Comparison of ENCODE assay signal across 14 cellular contexts in the genomic region with DNA sequence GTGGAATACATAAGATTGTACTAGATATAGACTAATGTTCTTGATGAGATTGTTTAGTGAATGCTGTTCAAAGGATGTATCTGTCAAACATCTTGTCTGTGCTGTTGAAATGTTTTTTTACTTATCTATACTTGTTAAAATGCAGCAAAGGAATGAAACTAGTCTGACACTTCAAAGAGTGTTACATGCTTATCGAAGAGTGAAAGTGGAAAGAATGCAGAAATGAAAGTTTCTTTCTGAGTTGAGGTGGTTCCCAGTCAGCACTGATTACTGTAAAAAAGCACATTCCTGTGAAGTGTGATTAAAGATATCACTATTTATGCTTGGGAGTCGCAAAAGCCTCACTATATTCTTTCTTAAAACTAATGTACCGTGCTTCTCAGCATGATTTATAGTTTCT.
DNase-seq lines count a peak whose midpoint lies in the region; ATAC-seq and TF ChIP-seq lines count a peak whose summit lies in the region.
"Had no signal": no experiment of that assay in that cellular context is flagged by ENCODE, and none has a peak within 500 bp of the region (broad histone marks: within the 10 kb centered on the region; RNA-seq: fewer than 3 reads in every experiment).

No MANE protein-coding gene starts in this region.

- no peaks in the 10 kb centered on the region for H3K4me1 ChIP-seq in esophagus squamous epithelium
- H3K4me1 ChIP-seq: left lung had no signal

- in situ Hi-C loops in G401 (cut with HindIII; ENCODE audit: low sequenced_read_pairs) = no loop called here

- H3K36me3 ChIP-seq in esophagus squamous epithelium = no peaks in the 10 kb centered on the region
- H3K36me3 ChIP-seq: left lung had no signal

- H3K27ac ChIP-seq in esophagus squamous epithelium = no peak overlapping the region
- H3K27ac ChIP-seq: left lung had no signal

- 23 to 24% methylated on average over 3 of the region's 3 CpGs for WGBS in esophagus squamous epithelium, 2 donors

- no peaks in the 10 kb centered on the region for H3K27me3 ChIP-seq in esophagus squamous epithelium
- H3K27me3 ChIP-seq: left lung had no signal

- intact Hi-C loops in esophagus squamous epithelium (cut with DNase I) = no loop called here

- no peak for TF ChIP-seq POLR2A in esophagus squamous epithelium (IDR thresholded peaks at IDR 0.05)

- H3K4me3 ChIP-seq in esophagus squamous epithelium = no peak overlapping the region
- H3K4me3 ChIP-seq: left lung had no signal

- H3K9me3 ChIP-seq in esophagus squamous epithelium = no peaks in the 10 kb centered on the region

- peak; percentile 75 for ATAC-seq in GM18867 (IDR thresholded peaks at IDR 0.05; ENCODE audit: unreplicated experiment)
- ATAC-seq in GM21717 (IDR thresholded peaks at IDR 0.05; ENCODE audit: unreplicated experiment) = peak; percentile 81
- ATAC-seq in HG03354 (IDR thresholded peaks at IDR 0.05; ENCODE audit: poor library complexity, severe bottlenecking, unreplicated experiment) = peak; percentile 70
- ATAC-seq in GM18873 (IDR thresholded peaks at IDR 0.05; ENCODE audit: low FRiP score, unreplicated experiment) = no peak
- ATAC-seq: left lung had no signal

- DNase-seq in left kidney (ENCODE audit: low read depth, low spot score) (peak; percentile 2), G401 (ENCODE audit: low spot score) (no peak), RKO (ENCODE audit: low spot score) (no peak), esophagus squamous epithelium (lab: John Stamatoyannopoulos, UW) (no peak)
- DNase-seq: CD8-positive, alpha-beta memory T cell; central memory CD4-positive, alpha-beta T cell; left lung; NCI-H1092; NK-92 treated with Interleukin-12 subunit alpha and Interleukin-12 subunit beta, amount 100 ng/mL, for 24 hours; T-helper 9 cell had no signal

- TF ChIP-seq CTCF in esophagus squamous epithelium (IDR thresholded peaks at IDR 0.05) = no peak
